In the genomic region with DNA sequence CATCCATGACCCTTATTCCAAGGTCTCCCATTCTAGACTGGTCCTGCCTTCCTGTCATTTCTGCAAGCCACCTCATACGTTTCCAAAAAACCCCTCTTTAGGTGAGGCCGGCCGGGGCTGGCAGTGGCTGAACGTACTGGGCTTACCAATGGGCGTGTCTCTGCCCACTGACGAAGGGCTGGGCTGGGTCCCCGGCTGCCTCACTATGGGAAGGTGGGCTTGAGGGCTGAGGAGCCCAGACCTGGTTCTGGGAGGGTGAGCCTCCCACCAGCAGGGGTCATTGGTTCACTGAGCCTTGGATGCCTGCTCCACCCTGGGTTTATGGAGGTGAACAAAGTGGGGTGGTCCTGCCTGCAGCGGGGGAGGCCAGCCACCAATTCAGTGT, we compare ENCODE assay signal across 1 cellular context.
TF ChIP-seq lines count a peak whose summit lies in the region.

No MANE protein-coding gene starts in this region.

TF ChIP-seq in HepG2, 621 proteins besides CTCF, POLR2A, EP300 and RAD21 (continues in another document):
- TF ChIP-seq SRSF9 (IDR thresholded peaks at IDR 0.05; ENCODE audit: borderline replicate concordance, insufficient read depth, low read depth, low read length, poor library complexity, severe bottlenecking) (no peak), SMAD1 (CRISPR knock-in tag; IDR thresholded peaks at IDR 0.05; ENCODE audit: borderline replicate concordance, low read depth) (no peak), RARA (CRISPR knock-in tag; IDR thresholded peaks at IDR 0.05) (no peak), RFX1 (IDR thresholded peaks at IDR 0.05) (no peak), ZNF264 (CRISPR knock-in tag; IDR thresholded peaks at IDR 0.05) (no peak), KMT2A (CRISPR knock-in tag; IDR thresholded peaks at IDR 0.05) (no peak), JUNB (CRISPR knock-in tag; IDR thresholded peaks at IDR 0.05; ENCODE audit: borderline replicate concordance) (no peak), SNAPC5 (CRISPR knock-in tag; IDR thresholded peaks at IDR 0.05; ENCODE audit: borderline replicate concordance) (no peak), ZNF687 (CRISPR knock-in tag; IDR thresholded peaks at IDR 0.05) (peak; percentile 12; the same call in 1 of the 2 replicates), TOPORS (CRISPR knock-in tag; IDR thresholded peaks at IDR 0.05) (no peak), NR3C1 (CRISPR knock-in tag; IDR thresholded peaks at IDR 0.05) (no peak), RAD51 (IDR thresholded peaks at IDR 0.05; ENCODE audit: borderline replicate concordance) (no peak), ZNF780A (CRISPR knock-in tag; IDR thresholded peaks at IDR 0.05) (no peak), RBAK (CRISPR knock-in tag; IDR thresholded peaks at IDR 0.05) (no peak), NR2F6 (IDR thresholded peaks at IDR 0.05) (no peak), NR2F6 (CRISPR knock-in tag; IDR thresholded peaks at IDR 0.05) (no peak), TRIM24 (CRISPR knock-in tag; IDR thresholded peaks at IDR 0.05) (no peak), STAT5B (CRISPR knock-in tag; IDR thresholded peaks at IDR 0.05) (no peak), JARID2 (CRISPR knock-in tag; IDR thresholded peaks at IDR 0.05; ENCODE audit: insufficient replicate concordance) (no peak), ZNF614 (CRISPR knock-in tag; IDR thresholded peaks at IDR 0.05; ENCODE audit: borderline replicate concordance) (no peak), ZNF296 (CRISPR knock-in tag; conservative IDR thresholded peaks at IDR 0.05) (no peak), IKZF1 (IDR thresholded peaks at IDR 0.05) (no peak), SOX13 (IDR thresholded peaks at IDR 0.05) (no peak), SOX13 (CRISPR knock-in tag; conservative IDR thresholded peaks at IDR 0.05 in 1 of 2, IDR thresholded peaks at IDR 0.05 in 1 of 2) (no peak), ZNF44 (CRISPR knock-in tag; IDR thresholded peaks at IDR 0.05) (no peak), PBX3 (CRISPR knock-in tag; IDR thresholded peaks at IDR 0.05; ENCODE audit: borderline replicate concordance) (no peak), HMGXB3 (CRISPR knock-in tag; IDR thresholded peaks at IDR 0.05; ENCODE audit: borderline replicate concordance) (no peak), ARID2 (CRISPR knock-in tag; IDR thresholded peaks at IDR 0.05; ENCODE audit: borderline replicate concordance) (no peak), ONECUT2 (CRISPR knock-in tag; IDR thresholded peaks at IDR 0.05) (no peak), AGO2 (optimal IDR thresholded peaks at IDR 0.05; ENCODE audit: low read depth, low read length) (peak; percentile 87), ELF1 (CRISPR knock-in tag; IDR thresholded peaks at IDR 0.05) (no peak), NFATC3 (CRISPR knock-in tag; IDR thresholded peaks at IDR 0.05) (no peak), ISX (CRISPR knock-in tag; conservative IDR thresholded peaks at IDR 0.05) (no peak), CREM (IDR thresholded peaks at IDR 0.05) (no peak), CREM (CRISPR knock-in tag; IDR thresholded peaks at IDR 0.05) (no peak), ZNF713 (CRISPR knock-in tag; IDR thresholded peaks at IDR 0.05) (no peak), ZBTB8A (CRISPR knock-in tag; IDR thresholded peaks at IDR 0.05; ENCODE audit: borderline replicate concordance, low read depth) (no peak), HNRNPH1 (optimal IDR thresholded peaks at IDR 0.05; ENCODE audit: low read depth, low read length) (no peak), EHMT2 (IDR thresholded peaks at IDR 0.05; ENCODE audit: borderline replicate concordance, low read depth, low read length) (no peak), ZNF256 (CRISPR knock-in tag; conservative IDR thresholded peaks at IDR 0.05) (no peak), TGIF2 (CRISPR knock-in tag; IDR thresholded peaks at IDR 0.05) (no peak), PHF5A (CRISPR knock-in tag; IDR thresholded peaks at IDR 0.05; ENCODE audit: low read depth, unreplicated experiment) (no peak), KLF15 (CRISPR knock-in tag; IDR thresholded peaks at IDR 0.05; ENCODE audit: borderline replicate concordance) (no peak), HIVEP1 (CRISPR knock-in tag; IDR thresholded peaks at IDR 0.05) (no peak), SALL1 (CRISPR knock-in tag; IDR thresholded peaks at IDR 0.05) (no peak), KDM5B (CRISPR knock-in tag; IDR thresholded peaks at IDR 0.05; ENCODE audit: borderline replicate concordance) (0 out of 2 replicates have a peak, but pooled peaks have one; percentile 23)
- TF ChIP-seq, protein P1, sequence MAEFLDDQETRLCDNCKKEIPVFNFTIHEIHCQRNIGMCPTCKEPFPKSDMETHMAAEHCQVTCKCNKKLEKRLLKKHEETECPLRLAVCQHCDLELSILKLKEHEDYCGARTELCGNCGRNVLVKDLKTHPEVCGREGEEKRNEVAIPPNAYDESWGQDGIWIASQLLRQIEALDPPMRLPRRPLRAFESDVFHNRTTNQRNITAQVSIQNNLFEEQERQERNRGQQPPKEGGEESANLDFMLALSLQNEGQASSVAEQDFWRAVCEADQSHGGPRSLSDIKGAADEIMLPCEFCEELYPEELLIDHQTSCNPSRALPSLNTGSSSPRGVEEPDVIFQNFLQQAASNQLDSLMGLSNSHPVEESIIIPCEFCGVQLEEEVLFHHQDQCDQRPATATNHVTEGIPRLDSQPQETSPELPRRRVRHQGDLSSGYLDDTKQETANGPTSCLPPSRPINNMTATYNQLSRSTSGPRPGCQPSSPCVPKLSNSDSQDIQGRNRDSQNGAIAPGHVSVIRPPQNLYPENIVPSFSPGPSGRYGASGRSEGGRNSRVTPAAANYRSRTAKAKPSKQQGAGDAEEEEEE (CRISPR knock-in tag; IDR thresholded peaks at IDR 0.05; ENCODE audit: borderline replicate concordance), result no peak
- TF ChIP-seq, protein P2, sequence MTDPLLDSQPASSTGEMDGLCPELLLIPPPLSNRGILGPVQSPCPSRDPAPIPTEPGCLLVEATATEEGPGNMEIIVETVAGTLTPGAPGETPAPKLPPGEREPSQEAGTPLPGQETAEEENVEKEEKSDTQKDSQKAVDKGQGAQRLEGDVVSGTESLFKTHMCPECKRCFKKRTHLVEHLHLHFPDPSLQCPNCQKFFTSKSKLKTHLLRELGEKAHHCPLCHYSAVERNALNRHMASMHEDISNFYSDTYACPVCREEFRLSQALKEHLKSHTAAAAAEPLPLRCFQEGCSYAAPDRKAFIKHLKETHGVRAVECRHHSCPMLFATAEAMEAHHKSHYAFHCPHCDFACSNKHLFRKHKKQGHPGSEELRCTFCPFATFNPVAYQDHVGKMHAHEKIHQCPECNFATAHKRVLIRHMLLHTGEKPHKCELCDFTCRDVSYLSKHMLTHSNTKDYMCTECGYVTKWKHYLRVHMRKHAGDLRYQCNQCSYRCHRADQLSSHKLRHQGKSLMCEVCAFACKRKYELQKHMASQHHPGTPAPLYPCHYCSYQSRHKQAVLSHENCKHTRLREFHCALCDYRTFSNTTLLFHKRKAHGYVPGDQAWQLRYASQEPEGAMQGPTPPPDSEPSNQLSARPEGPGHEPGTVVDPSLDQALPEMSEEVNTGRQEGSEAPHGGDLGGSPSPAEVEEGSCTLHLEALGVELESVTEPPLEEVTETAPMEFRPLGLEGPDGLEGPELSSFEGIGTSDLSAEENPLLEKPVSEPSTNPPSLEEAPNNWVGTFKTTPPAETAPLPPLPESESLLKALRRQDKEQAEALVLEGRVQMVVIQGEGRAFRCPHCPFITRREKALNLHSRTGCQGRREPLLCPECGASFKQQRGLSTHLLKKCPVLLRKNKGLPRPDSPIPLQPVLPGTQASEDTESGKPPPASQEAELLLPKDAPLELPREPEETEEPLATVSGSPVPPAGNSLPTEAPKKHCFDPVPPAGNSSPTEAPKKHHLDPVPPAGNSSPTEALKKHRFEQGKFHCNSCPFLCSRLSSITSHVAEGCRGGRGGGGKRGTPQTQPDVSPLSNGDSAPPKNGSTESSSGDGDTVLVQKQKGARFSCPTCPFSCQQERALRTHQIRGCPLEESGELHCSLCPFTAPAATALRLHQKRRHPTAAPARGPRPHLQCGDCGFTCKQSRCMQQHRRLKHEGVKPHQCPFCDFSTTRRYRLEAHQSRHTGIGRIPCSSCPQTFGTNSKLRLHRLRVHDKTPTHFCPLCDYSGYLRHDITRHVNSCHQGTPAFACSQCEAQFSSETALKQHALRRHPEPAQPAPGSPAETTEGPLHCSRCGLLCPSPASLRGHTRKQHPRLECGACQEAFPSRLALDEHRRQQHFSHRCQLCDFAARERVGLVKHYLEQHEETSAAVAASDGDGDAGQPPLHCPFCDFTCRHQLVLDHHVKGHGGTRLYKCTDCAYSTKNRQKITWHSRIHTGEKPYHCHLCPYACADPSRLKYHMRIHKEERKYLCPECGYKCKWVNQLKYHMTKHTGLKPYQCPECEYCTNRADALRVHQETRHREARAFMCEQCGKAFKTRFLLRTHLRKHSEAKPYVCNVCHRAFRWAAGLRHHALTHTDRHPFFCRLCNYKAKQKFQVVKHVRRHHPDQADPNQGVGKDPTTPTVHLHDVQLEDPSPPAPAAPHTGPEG (CRISPR knock-in tag; IDR thresholded peaks at IDR 0.05), result no peak
- TF ChIP-seq, protein P3, sequence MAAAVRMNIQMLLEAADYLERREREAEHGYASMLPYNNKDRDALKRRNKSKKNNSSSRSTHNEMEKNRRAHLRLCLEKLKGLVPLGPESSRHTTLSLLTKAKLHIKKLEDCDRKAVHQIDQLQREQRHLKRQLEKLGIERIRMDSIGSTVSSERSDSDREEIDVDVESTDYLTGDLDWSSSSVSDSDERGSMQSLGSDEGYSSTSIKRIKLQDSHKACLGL (CRISPR knock-in tag; IDR thresholded peaks at IDR 0.05), result 0 out of 2 replicates have a peak, but pooled peaks have one; percentile 6
- TF ChIP-seq, protein P4, sequence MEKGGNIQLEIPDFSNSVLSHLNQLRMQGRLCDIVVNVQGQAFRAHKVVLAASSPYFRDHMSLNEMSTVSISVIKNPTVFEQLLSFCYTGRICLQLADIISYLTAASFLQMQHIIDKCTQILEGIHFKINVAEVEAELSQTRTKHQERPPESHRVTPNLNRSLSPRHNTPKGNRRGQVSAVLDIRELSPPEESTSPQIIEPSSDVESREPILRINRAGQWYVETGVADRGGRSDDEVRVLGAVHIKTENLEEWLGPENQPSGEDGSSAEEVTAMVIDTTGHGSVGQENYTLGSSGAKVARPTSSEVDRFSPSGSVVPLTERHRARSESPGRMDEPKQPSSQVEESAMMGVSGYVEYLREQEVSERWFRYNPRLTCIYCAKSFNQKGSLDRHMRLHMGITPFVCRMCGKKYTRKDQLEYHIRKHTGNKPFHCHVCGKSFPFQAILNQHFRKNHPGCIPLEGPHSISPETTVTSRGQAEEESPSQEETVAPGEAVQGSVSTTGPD (CRISPR knock-in tag; IDR thresholded peaks at IDR 0.05), result no peak
